ENCODE assay signal across 1 cellular context in the genomic region with DNA sequence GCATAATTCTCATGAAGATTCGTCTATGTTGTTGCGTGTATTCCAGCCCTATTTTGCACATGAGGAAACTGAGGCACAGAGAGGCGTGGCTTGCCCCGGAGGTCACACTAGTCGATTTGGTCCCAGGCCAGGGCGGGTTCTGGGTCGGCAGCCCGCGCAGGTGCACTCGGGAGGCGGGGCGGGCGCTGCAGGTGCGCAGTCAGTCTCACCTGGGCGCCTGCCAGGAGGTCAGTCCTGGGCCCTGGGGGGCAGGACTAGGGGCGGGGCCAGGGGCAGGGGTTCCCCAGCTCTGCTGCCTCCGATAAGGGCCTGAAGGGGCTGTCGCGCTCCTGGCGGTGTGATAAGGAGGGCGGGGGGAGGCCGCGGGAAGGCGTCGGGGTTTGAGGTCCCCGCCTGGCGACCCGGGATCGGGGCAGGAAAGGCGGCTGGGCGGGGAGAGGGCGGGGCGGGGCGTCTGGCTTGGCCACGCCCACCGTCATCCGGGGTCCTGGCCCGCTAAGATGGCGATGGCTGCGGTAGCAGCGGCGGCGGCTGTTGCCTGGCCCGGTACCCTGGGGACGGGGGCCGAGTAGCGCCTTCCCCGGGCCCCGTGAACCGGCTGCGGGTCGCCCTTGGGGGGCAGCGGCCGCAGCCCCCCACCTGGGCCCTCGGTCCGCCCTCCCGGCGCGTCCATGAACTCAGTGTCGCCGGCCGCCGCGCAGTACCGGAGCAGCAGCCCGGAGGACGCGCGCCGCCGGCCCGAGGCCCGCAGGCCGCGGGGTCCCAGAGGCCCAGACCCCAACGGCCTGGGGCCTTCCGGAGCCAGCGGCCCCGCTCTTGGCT.
TF ChIP-seq lines count a peak whose summit lies in the region.

Gene ATG4D (plus strand): TSS at position 485 of the 822 bp plus-strand sequence. CDS start 187 bp downstream, at position 672.

TF ChIP-seq in HepG2, 621 proteins besides CTCF, POLR2A, EP300 and RAD21 (continued from another document and continues in another):
- TF ChIP-seq IKZF5 (CRISPR knock-in tag; IDR thresholded peaks at IDR 0.05), result no peak
- TF ChIP-seq RFX3 (CRISPR knock-in tag; IDR thresholded peaks at IDR 0.05), result no peak
- TF ChIP-seq NR2F6 (IDR thresholded peaks at IDR 0.05), result no peak
- no peak for TF ChIP-seq NR2F6 (CRISPR knock-in tag; IDR thresholded peaks at IDR 0.05)
- TF ChIP-seq ZSCAN21 (CRISPR knock-in tag; IDR thresholded peaks at IDR 0.05; ENCODE audit: borderline replicate concordance), result no peak
- TF ChIP-seq MIER2 (CRISPR knock-in tag; IDR thresholded peaks at IDR 0.05), result no peak
- TF ChIP-seq FOSL1 (CRISPR knock-in tag; IDR thresholded peaks at IDR 0.05; ENCODE audit: borderline replicate concordance), result no peak
- no peak for TF ChIP-seq ZBTB21 (CRISPR knock-in tag; IDR thresholded peaks at IDR 0.05)
- TF ChIP-seq ZNF782 (CRISPR knock-in tag; IDR thresholded peaks at IDR 0.05; ENCODE audit: borderline replicate concordance), result no peak
- no peak for TF ChIP-seq CHD2 (IDR thresholded peaks at IDR 0.05; ENCODE audit: low read depth, low read length)
- TF ChIP-seq MXI1 (IDR thresholded peaks at IDR 0.05; ENCODE audit: borderline replicate concordance, low read depth, low read length), result no peak
- TF ChIP-seq, protein P1, sequence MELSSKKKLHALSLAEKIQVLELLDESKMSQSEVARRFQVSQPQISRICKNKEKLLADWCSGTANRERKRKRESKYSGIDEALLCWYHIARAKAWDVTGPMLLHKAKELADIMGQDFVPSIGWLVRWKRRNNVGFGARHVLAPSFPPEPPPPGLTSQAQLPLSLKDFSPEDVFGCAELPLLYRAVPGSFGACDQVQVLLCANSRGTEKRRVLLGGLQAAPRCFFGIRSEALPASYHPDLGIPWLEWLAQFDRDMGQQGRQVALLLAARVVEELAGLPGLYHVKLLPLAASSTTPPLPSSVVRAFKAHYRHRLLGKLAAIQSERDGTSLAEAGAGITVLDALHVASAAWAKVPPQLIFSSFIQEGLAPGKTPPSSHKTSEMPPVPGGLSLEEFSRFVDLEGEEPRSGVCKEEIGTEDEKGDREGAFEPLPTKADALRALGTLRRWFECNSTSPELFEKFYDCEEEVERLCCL (CRISPR knock-in tag; IDR thresholded peaks at IDR 0.05; ENCODE audit: borderline replicate concordance), result no peak
- no peak for TF ChIP-seq KDM1A (CRISPR knock-in tag; IDR thresholded peaks at IDR 0.05)
- no peak for TF ChIP-seq ZNF777 (CRISPR knock-in tag; IDR thresholded peaks at IDR 0.05)
- TF ChIP-seq ZNF589 (CRISPR knock-in tag; conservative IDR thresholded peaks at IDR 0.05), result no peak
- no peak for TF ChIP-seq BCL6 (CRISPR knock-in tag; IDR thresholded peaks at IDR 0.05)
- TF ChIP-seq MAZ (IDR thresholded peaks at IDR 0.05; ENCODE audit: borderline replicate concordance, low read depth, low read length), result no peak
- TF ChIP-seq MAZ (CRISPR knock-in tag; IDR thresholded peaks at IDR 0.05; ENCODE audit: low read depth), result no peak
- no peak for TF ChIP-seq RFXANK (CRISPR knock-in tag; IDR thresholded peaks at IDR 0.05)
- TF ChIP-seq ZNF773 (CRISPR knock-in tag; IDR thresholded peaks at IDR 0.05; ENCODE audit: borderline replicate concordance), result no peak
- TF ChIP-seq, protein P2, sequence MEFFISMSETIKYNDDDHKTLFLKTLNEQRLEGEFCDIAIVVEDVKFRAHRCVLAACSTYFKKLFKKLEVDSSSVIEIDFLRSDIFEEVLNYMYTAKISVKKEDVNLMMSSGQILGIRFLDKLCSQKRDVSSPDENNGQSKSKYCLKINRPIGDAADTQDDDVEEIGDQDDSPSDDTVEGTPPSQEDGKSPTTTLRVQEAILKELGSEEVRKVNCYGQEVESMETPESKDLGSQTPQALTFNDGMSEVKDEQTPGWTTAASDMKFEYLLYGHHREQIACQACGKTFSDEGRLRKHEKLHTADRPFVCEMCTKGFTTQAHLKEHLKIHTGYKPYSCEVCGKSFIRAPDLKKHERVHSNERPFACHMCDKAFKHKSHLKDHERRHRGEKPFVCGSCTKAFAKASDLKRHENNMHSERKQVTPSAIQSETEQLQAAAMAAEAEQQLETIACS (CRISPR knock-in tag; IDR thresholded peaks at IDR 0.05), result no peak
- TF ChIP-seq PAX8 (CRISPR knock-in tag; IDR thresholded peaks at IDR 0.05; ENCODE audit: borderline replicate concordance), result no peak
- no peak for TF ChIP-seq ZNF572 (CRISPR knock-in tag; IDR thresholded peaks at IDR 0.05)
- TF ChIP-seq MAFK (conservative IDR thresholded peaks at IDR 0.05 in 1 of 2, IDR thresholded peaks at IDR 0.05 in 1 of 2; ENCODE audit: low read length in 2 of 2), result no peak
- TF ChIP-seq SMAD9 (CRISPR knock-in tag; IDR thresholded peaks at IDR 0.05), result no peak
- TF ChIP-seq, protein P3, sequence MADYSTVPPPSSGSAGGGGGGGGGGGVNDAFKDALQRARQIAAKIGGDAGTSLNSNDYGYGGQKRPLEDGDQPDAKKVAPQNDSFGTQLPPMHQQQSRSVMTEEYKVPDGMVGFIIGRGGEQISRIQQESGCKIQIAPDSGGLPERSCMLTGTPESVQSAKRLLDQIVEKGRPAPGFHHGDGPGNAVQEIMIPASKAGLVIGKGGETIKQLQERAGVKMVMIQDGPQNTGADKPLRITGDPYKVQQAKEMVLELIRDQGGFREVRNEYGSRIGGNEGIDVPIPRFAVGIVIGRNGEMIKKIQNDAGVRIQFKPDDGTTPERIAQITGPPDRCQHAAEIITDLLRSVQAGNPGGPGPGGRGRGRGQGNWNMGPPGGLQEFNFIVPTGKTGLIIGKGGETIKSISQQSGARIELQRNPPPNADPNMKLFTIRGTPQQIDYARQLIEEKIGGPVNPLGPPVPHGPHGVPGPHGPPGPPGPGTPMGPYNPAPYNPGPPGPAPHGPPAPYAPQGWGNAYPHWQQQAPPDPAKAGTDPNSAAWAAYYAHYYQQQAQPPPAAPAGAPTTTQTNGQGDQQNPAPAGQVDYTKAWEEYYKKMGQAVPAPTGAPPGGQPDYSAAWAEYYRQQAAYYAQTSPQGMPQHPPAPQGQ (CRISPR knock-in tag; IDR thresholded peaks at IDR 0.05; ENCODE audit: borderline replicate concordance), result no peak
- no peak; the same call in none of the 2 replicates for TF ChIP-seq ZFP90 (CRISPR knock-in tag; IDR thresholded peaks at IDR 0.05; ENCODE audit: borderline replicate concordance)
- TF ChIP-seq ZFP36 (IDR thresholded peaks at IDR 0.05; ENCODE audit: borderline replicate concordance, low read depth, low read length, partially characterized antibody), result no peak
- no peak for TF ChIP-seq RAD51 (IDR thresholded peaks at IDR 0.05; ENCODE audit: borderline replicate concordance)
- TF ChIP-seq, protein P4, sequence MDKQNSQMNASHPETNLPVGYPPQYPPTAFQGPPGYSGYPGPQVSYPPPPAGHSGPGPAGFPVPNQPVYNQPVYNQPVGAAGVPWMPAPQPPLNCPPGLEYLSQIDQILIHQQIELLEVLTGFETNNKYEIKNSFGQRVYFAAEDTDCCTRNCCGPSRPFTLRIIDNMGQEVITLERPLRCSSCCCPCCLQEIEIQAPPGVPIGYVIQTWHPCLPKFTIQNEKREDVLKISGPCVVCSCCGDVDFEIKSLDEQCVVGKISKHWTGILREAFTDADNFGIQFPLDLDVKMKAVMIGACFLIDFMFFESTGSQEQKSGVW (CRISPR knock-in tag; IDR thresholded peaks at IDR 0.05; ENCODE audit: borderline replicate concordance), result no peak
- no peak for TF ChIP-seq FIP1L1 (IDR thresholded peaks at IDR 0.05; ENCODE audit: borderline replicate concordance, insufficient read depth, low read depth, low read length)
- TF ChIP-seq ELK4 (CRISPR knock-in tag; IDR thresholded peaks at IDR 0.05; ENCODE audit: borderline replicate concordance), result no peak
- no peak for TF ChIP-seq ZZZ3 (CRISPR knock-in tag; IDR thresholded peaks at IDR 0.05; ENCODE audit: borderline replicate concordance)
- no peak for TF ChIP-seq ZNF12 (CRISPR knock-in tag; IDR thresholded peaks at IDR 0.05)
- TF ChIP-seq ZNF224 (CRISPR knock-in tag; IDR thresholded peaks at IDR 0.05), result no peak
- no peak for TF ChIP-seq HNF4A (CRISPR knock-in tag; IDR thresholded peaks at IDR 0.05)
- TF ChIP-seq FOXO4 (CRISPR knock-in tag; conservative IDR thresholded peaks at IDR 0.05), result no peak
- no peak for TF ChIP-seq MXD3 (CRISPR knock-in tag; IDR thresholded peaks at IDR 0.05)
- no peak for TF ChIP-seq ZNF251 (CRISPR knock-in tag; IDR thresholded peaks at IDR 0.05)
- TF ChIP-seq ZBTB34 (CRISPR knock-in tag; IDR thresholded peaks at IDR 0.05), result no peak
- TF ChIP-seq, protein P5, sequence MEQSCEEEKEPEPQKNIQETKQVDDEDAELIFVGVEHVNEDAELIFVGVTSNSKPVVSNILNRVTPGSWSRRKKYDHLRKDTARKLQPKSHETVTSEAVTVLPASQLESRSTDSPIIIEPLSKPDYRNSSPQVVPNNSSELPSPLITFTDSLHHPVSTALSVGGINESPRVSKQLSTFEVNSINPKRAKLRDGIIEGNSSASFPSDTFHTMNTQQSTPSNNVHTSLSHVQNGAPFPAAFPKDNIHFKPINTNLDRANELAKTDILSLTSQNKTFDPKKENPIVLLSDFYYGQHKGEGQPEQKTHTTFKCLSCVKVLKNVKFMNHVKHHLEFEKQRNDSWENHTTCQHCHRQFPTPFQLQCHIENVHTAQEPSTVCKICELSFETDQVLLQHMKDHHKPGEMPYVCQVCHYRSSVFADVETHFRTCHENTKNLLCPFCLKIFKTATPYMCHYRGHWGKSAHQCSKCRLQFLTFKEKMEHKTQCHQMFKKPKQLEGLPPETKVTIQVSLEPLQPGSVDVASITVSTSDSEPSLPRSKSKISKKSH (CRISPR knock-in tag; IDR thresholded peaks at IDR 0.05; ENCODE audit: borderline replicate concordance), result no peak
- TF ChIP-seq SIX1 (CRISPR knock-in tag; IDR thresholded peaks at IDR 0.05; ENCODE audit: borderline replicate concordance), result no peak
- TF ChIP-seq CSRNP1 (CRISPR knock-in tag; IDR thresholded peaks at IDR 0.05), result no peak
- TF ChIP-seq MTA3 (CRISPR knock-in tag; IDR thresholded peaks at IDR 0.05), result no peak
- TF ChIP-seq ZNF776 (CRISPR knock-in tag; IDR thresholded peaks at IDR 0.05), result no peak
- peak; percentile 19; the same call in 1 of the 2 replicates for TF ChIP-seq NCOR1 (IDR thresholded peaks at IDR 0.05; ENCODE audit: borderline replicate concordance, low read length)
- TF ChIP-seq ISX (CRISPR knock-in tag; conservative IDR thresholded peaks at IDR 0.05), result no peak
- TF ChIP-seq, protein P6, sequence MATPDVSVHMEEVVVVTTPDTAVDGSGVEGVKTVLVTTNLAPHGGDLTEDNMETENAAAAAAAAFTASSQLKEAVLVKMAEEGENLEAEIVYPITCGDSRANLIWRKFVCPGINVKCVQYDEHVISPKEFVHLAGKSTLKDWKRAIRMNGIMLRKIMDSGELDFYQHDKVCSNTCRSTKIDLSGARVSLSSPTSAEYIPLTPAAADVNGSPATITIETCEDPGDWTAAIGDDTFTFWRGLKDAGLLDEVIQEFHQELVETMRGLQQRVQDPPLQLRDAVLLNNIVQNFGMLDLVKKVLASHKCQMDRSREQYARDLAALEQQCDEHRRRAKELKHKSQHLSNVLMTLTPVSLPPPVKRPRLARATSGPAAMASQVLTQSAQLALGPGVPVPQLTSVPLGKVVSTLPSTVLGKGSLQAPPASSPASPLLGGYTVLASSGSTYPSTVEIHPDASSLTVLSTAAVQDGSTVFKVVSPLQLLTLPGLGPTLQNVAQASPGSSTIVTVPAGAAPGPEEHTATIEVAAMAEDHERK (CRISPR knock-in tag; IDR thresholded peaks at IDR 0.05; ENCODE audit: low read depth), result no peak
